In genomic region chr10:133537551-133538545, GRCh38 we compare ENCODE assay signal across 1 cellular context.
TF ChIP-seq lines count a peak whose summit lies in the region.

No MANE protein-coding gene starts in this region.

TF ChIP-seq in HepG2, 621 proteins besides CTCF, POLR2A, EP300 and RAD21:
- TF ChIP-seq E2F5 (CRISPR knock-in tag; conservative IDR thresholded peaks at IDR 0.05), result no peak
- no peak for TF ChIP-seq SIN3A (IDR thresholded peaks at IDR 0.05; ENCODE audit: borderline replicate concordance, low read depth, low read length)
- no peak for TF ChIP-seq MED1 (CRISPR knock-in tag; IDR thresholded peaks at IDR 0.05)
- no peak for TF ChIP-seq GTF2F1 (IDR thresholded peaks at IDR 0.05; ENCODE audit: low read length)
- no peak for TF ChIP-seq ATRX (CRISPR knock-in tag; IDR thresholded peaks at IDR 0.05; ENCODE audit: borderline replicate concordance)
- no peak for TF ChIP-seq NFAT5 (CRISPR knock-in tag; IDR thresholded peaks at IDR 0.05)
- TF ChIP-seq TFDP2 (CRISPR knock-in tag; IDR thresholded peaks at IDR 0.05), result no peak
- TF ChIP-seq ZNF350 (CRISPR knock-in tag; IDR thresholded peaks at IDR 0.05; ENCODE audit: borderline replicate concordance, low read depth), result no peak
- no peak for TF ChIP-seq NFIB (CRISPR knock-in tag; IDR thresholded peaks at IDR 0.05; ENCODE audit: borderline replicate concordance)
- TF ChIP-seq BATF2 (CRISPR knock-in tag; IDR thresholded peaks at IDR 0.05), result no peak
- TF ChIP-seq PRPF4 (IDR thresholded peaks at IDR 0.05; ENCODE audit: low read depth, low read length, poor library complexity, severe bottlenecking), result no peak
- no peak for TF ChIP-seq ZNF549 (CRISPR knock-in tag; IDR thresholded peaks at IDR 0.05)
